ENCODE assay signal across 19 cellular contexts in the genomic region with DNA sequence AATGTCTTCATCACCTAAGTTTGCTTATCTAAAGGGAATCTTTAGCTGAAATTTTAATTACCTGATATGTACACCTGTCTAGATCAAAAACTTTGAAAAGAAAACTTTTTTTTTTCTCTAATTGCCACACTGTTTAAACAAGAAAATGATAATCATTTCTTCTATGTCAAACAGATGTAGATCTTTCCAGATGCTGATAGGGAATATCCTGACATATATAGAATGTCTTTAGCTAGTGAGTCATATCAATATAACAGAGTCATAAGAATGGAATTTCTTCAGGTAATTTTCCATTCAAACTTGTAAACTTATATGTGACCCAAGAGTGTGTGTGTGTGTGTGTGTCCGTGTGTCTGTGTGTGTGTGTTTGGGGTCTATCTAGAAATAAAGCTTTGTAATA.
DNase-seq lines count a peak whose midpoint lies in the region; ATAC-seq, FAIRE-seq and TF ChIP-seq lines count a peak whose summit lies in the region.
"Had no signal": no experiment of that assay in that cellular context is flagged by ENCODE, and none has a peak within 500 bp of the region (broad histone marks: within the 10 kb centered on the region; RNA-seq: fewer than 3 reads in every experiment).

No MANE protein-coding gene starts in this region.

- DNase-seq in Calu3 (no peak), HT1080 (ENCODE audit: low read depth) (peak; percentile 22), RWPE2 (ENCODE audit: low spot score) (no peak), keratinocyte (ENCODE audit: low read depth, low spot score) (peak; percentile 1), Right ventricle myocardium inferior (ENCODE audit: missing footprints) (no peak), anterior cingulate cortex (lab: John Stamatoyannopoulos, UW) (no peak), suprapubic skin (ENCODE audit: low spot score in 2 of 2) (no peak)
- DNase-seq: ACHN; C1 segment of cervical spinal cord; CD4-positive, alpha-beta T cell; DND-41; GF-D8; HFFc6 had no signal

- no peaks in the 10 kb centered on the region for H3K9me3 ChIP-seq in RWPE2 (ENCODE audit: severe bottlenecking)
- H3K9me3 ChIP-seq in keratinocyte (ENCODE audit: control insufficient read depth, low read depth, low read length): no peaks in the 10 kb centered on the region
- peaks cover 5% of the 10 kb centered on the region for H3K9me3 ChIP-seq in suprapubic skin
- H3K9me3 ChIP-seq: HAP-1 had no signal

- H3K9me3 Mint-ChIP-seq in Calu3 (ENCODE audit: low read depth, unreplicated experiment): no peaks in the 10 kb centered on the region
- H3K9me3 Mint-ChIP-seq: CD4-positive, alpha-beta T cell; HFFc6 had no signal

- H2AFZ ChIP-seq in keratinocyte (ENCODE audit: control insufficient read depth, low read length): no peak overlapping the region

- H3K4me1 Mint-ChIP-seq in Calu3 (ENCODE audit: low read depth, unreplicated experiment): peaks cover 8% of the 10 kb centered on the region

- H3K27ac ChIP-seq in RWPE2 (ENCODE audit: poor library complexity, severe bottlenecking) (peak overlapping the region; percentile 30), keratinocyte (ENCODE audit: control insufficient read depth, insufficient read depth, low read length) (no peak overlapping the region), suprapubic skin (no peak overlapping the region)

- no peak overlapping the region for H3K4me3 ChIP-seq in RWPE2 (ENCODE audit: severe bottlenecking)
- no peak overlapping the region for H3K4me3 ChIP-seq in keratinocyte (ENCODE audit: control insufficient read depth in 2 of 3, extremely low read depth in 1 of 3, insufficient read depth in 2 of 3, low read depth in 1 of 3, low read length in 3 of 3)
- no peak overlapping the region for H3K4me3 ChIP-seq in suprapubic skin
- H3K4me3 ChIP-seq: HAP-1 had no signal

- CTCF ChIA-PET in Calu3 (lab: Charles Lee): no interaction called here

- TF ChIP-seq CTCF in Calu3 (IDR thresholded peaks at IDR 0.05; ENCODE audit: unreplicated experiment): no peak
- TF ChIP-seq CTCF in RWPE2 (IDR thresholded peaks at IDR 0.05; ENCODE audit: poor library complexity, severe bottlenecking): no peak
- TF ChIP-seq CTCF in keratinocyte (optimal IDR thresholded peaks at IDR 0.05 in 1 of 3, IDR thresholded peaks at IDR 0.05 in 1 of 3, conservative IDR thresholded peaks at IDR 0.05 in 1 of 3; ENCODE audit: extremely low read depth in 1 of 3, insufficient read depth in 2 of 3, low read length in 3 of 3): no peak
- TF ChIP-seq CTCF in suprapubic skin (IDR thresholded peaks at IDR 0.05): no peak

- ATAC-seq in RWPE2 (ENCODE audit: low read depth): peak; percentile 85
- ATAC-seq in Right ventricle myocardium inferior: no peak
- no peak for ATAC-seq in GM21360 (IDR thresholded peaks at IDR 0.05; ENCODE audit: unreplicated experiment)

- H3K4me3 Mint-ChIP-seq in Calu3 (ENCODE audit: low read depth, unreplicated experiment): no peak overlapping the region
- H3K4me3 Mint-ChIP-seq: B cell; CD4-positive, alpha-beta T cell; HFFc6 had no signal

- no peak overlapping the region for H3K9ac ChIP-seq in keratinocyte (ENCODE audit: control insufficient read depth, extremely low read depth, insufficient read depth, low read length)

- dilution Hi-C loops in keratinocyte (cut with MboI; ENCODE audit: extremely low pct_ligation_motif_present, low sequenced_read_pairs): no loop called here

- no peaks in the 10 kb centered on the region for H3K27me3 ChIP-seq in RWPE2 (ENCODE audit: insufficient read depth, poor library complexity, severe bottlenecking)
- H3K27me3 ChIP-seq in keratinocyte (ENCODE audit: control insufficient read depth, extremely low read depth, insufficient read depth, low read length): no peaks in the 10 kb centered on the region
- H3K27me3 ChIP-seq in suprapubic skin: no peaks in the 10 kb centered on the region

- H3K4me2 ChIP-seq in keratinocyte (ENCODE audit: control insufficient read depth, extremely low read depth, insufficient read depth, low read depth, low read length): no peak overlapping the region

- no peak for TF ChIP-seq POLR2A in suprapubic skin (IDR thresholded peaks at IDR 0.05)

- H3K27me3 Mint-ChIP-seq in Calu3 (ENCODE audit: unreplicated experiment): no peaks in the 10 kb centered on the region
- H3K27me3 Mint-ChIP-seq: B cell; CD4-positive, alpha-beta T cell had no signal

- BruUV-seq in Calu3 (replicated peaks; lab: Mats Ljungman, UMichigan): no TSS peak

- no peaks in the 10 kb centered on the region for H3K79me2 ChIP-seq in keratinocyte (ENCODE audit: control insufficient read depth, insufficient read depth, low read length)

- H3K9me1 ChIP-seq in keratinocyte (ENCODE audit: control insufficient read depth, extremely low read depth, insufficient read depth, low read length): no peaks in the 10 kb centered on the region

- H3K36me3 ChIP-seq in RWPE2 (ENCODE audit: low read depth): no peaks in the 10 kb centered on the region
- no peaks in the 10 kb centered on the region for H3K36me3 ChIP-seq in keratinocyte (ENCODE audit: control insufficient read depth in 2 of 2, extremely low read depth in 1 of 2, insufficient read depth in 2 of 2, low read length in 2 of 2)
- H3K36me3 ChIP-seq in suprapubic skin: no peaks in the 10 kb centered on the region
- H3K36me3 ChIP-seq: HAP-1 had no signal

- no peaks in the 10 kb centered on the region for H4K20me1 ChIP-seq in keratinocyte (ENCODE audit: control insufficient read depth, extremely low read depth, insufficient read depth, low read length)

- intact Hi-C loops in Calu3 (cut with micrococcal nuclease; ENCODE audit: unreplicated experiment) (no loop called here), Right ventricle myocardium inferior (cut with DNase I) (no loop called here)

- no peaks in the 10 kb centered on the region for H3K36me3 Mint-ChIP-seq in Calu3 (ENCODE audit: insufficient read depth, unreplicated experiment)

- TF ChIP-seq EP300 in suprapubic skin (IDR thresholded peaks at IDR 0.05): no peak

- peak overlapping the region; percentile 25 for H3K27ac Mint-ChIP-seq in Calu3 (ENCODE audit: unreplicated experiment)
- H3K27ac Mint-ChIP-seq: B cell; CD4-positive, alpha-beta T cell; HFFc6 had no signal

- FAIRE-seq in keratinocyte (lab: Jason Lieb, UNC): no peak
- FAIRE-seq: D721Med, GM19239, H1 had no signal

- H3K4me1 ChIP-seq in RWPE2 (ENCODE audit: insufficient read depth, poor library complexity, severe bottlenecking) (peaks cover 17% of the 10 kb centered on the region), keratinocyte (ENCODE audit: control insufficient read depth, extremely low read depth, insufficient read depth, low read length) (no peaks in the 10 kb centered on the region), suprapubic skin (no peaks in the 10 kb centered on the region)
- H3K4me1 ChIP-seq: HAP-1 had no signal

- WGBS in suprapubic skin: 81% methylated on average over 1 of the region's 1 CpG

Comparison
In these comparisons a context has a peak if more than half of its experiments do, and no peak if none do; other contexts are left out.
1. DNase-seq: peak in HT1080 (single experiment) and keratinocyte (single experiment); none in Calu3 (single experiment), RWPE2 (single experiment), Right ventricle myocardium inferior (single experiment), anterior cingulate cortex (0 of 58) and suprapubic skin (0 of 2).